ENCODE assay signal across 41 cellular contexts in the genomic region with DNA sequence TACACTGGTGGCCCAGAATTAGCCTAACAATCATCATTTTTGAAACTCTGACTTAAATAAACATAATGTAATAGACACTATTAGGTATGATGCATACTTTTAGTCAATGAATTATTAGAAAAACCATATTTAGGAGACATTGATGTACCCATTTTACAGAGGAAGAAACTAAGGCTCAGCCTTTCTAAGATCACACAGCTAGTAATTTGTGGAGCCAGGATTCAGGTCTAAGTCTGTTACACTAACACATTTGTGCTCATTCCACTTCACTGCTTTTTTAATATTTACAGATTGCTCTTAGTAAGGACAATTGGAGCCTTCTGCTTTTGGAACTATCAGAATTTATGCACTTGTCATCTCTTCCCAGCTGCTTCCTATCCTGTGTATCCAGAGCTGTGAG. TPM values are rescaled to one million over a fixed set of nuclear protein-coding genes. Genes with fewer than 3 reads are reported as not detected.
"Had no signal": no experiment of that assay in that cellular context is flagged by ENCODE, and none has a peak within 500 bp of the region (broad histone marks: within the 10 kb centered on the region; RNA-seq: fewer than 3 reads in every experiment).

No MANE protein-coding gene starts in this region.

- H3K4me1 Mint-ChIP-seq: activated naive CD4-positive, alpha-beta T cell treated with anti-CD3 and anti-CD28 coated beads, Interleukin-2, amount 10 ng/mL, durations not matched to agents 7 days and 5 days; activated naive CD4-positive, alpha-beta T cell treated with anti-CD3 and anti-CD28 coated beads, Interleukin-2, amount 50 U/mL, for 24 hours; activated naive CD8-positive, alpha-beta T cell treated with anti-CD3 and anti-CD28 coated beads for 36 hours; activated naive CD8-positive, alpha-beta T cell treated with anti-CD3 and anti-CD28 coated beads, Interleukin-2, amount 50 U/mL, for 24 hours; activated T-helper 17 cell treated with anti-CD3 and anti-CD28 coated beads, Interleukin-2, amount 50 U/mL, for 72 hours; brain; central memory CD8-positive, alpha-beta T cell had no signal

- H3K27me3 ChIP-seq: adrenal gland, ascending aorta, body of pancreas, breast epithelium, cardiac muscle cell had no signal

- H3K27ac ChIP-seq: adrenal gland, ascending aorta, body of pancreas, brain microvascular endothelial cell, breast epithelium, cardiac muscle cell had no signal

- H3K9me3 ChIP-seq: adrenal gland, ascending aorta, body of pancreas, breast epithelium had no signal

- FAIRE-seq: astrocyte, bronchial epithelial cell had no signal

- DNase-seq: activated effector memory CD4-positive, alpha-beta T cell treated with anti-CD3 and anti-CD28 coated beads, Interleukin-2, amount 50 U/mL, for 16 hours; activated effector memory CD4-positive, alpha-beta T cell treated with Interleukin-2 at 50 U/mL for 16 hours; activated gamma-delta T cell; activated gamma-delta T cell treated with Interleukin-2 at 50 U/mL for 16 hours; activated naive CD4-positive, alpha-beta T cell; activated naive CD4-positive, alpha-beta T cell treated with anti-CD3 and anti-CD28 coated beads for 36 hours; activated naive CD4-positive, alpha-beta T cell treated with anti-CD3 and anti-CD28 coated beads, Interleukin-2, amount 10 ng/mL, durations not matched to agents 7 days and 5 days; activated naive CD4-positive, alpha-beta T cell treated with anti-CD3 and anti-CD28 coated beads, Interleukin-2, amount 50 U/mL, for 16 hours; activated naive CD4-positive, alpha-beta T cell treated with Interleukin-2 at 50 U/mL for 16 hours; activated naive CD8-positive, alpha-beta T cell treated with anti-CD3 and anti-CD28 coated beads for 36 hours; activated naive CD8-positive, alpha-beta T cell treated with anti-CD3 and anti-CD28 coated beads, Interleukin-2, amount 10 ng/mL, durations not matched to agents 7 days and 5 days; activated naive CD8-positive, alpha-beta T cell treated with anti-CD3 and anti-CD28 coated beads, Interleukin-2, amount 50 U/mL, for 24 hours; activated T-cell treated with anti-CD3 and anti-CD28 coated beads for 4 hours; activated T-cell treated with anti-CD3 and anti-CD28 coated beads, Interleukin-2, amount 50 U/mL, for 1 hour; activated T-cell treated with anti-CD3 and anti-CD28 coated beads, Interleukin-2, amount 50 U/mL, for 24 hours; activated T-cell treated with anti-CD3 and anti-CD28 coated beads, Interleukin-2, amount 50 U/mL, for 4 hours; activated T-cell treated with anti-CD3 and anti-CD28 coated beads, Interleukin-2, amount 50 U/mL, for 48 hours; activated T-cell treated with anti-CD3 and anti-CD28 coated beads, Interleukin-2, amount 50 U/mL, for 72 hours; adrenal gland; amniotic stem cell; amygdala; anterior cingulate cortex; aorta; body of pancreas; brain microvascular endothelial cell; caudate nucleus; central memory CD4-positive, alpha-beta T cell; cerebellar nuclear complex had no signal

- H3K4me3 ChIP-seq: adrenal gland, ascending aorta, body of pancreas, breast epithelium, cardiac muscle cell had no signal

- H3K36me3 ChIP-seq: adrenal gland, ascending aorta, brain microvascular endothelial cell, breast epithelium, cardiac muscle cell had no signal

- H3K27ac Mint-ChIP-seq: activated naive CD4-positive, alpha-beta T cell treated with anti-CD3 and anti-CD28 coated beads for 36 hours; activated naive CD4-positive, alpha-beta T cell treated with anti-CD3 and anti-CD28 coated beads, Interleukin-2, amount 10 ng/mL, durations not matched to agents 7 days and 5 days; activated naive CD4-positive, alpha-beta T cell treated with anti-CD3 and anti-CD28 coated beads, Interleukin-2, amount 50 U/mL, for 24 hours; activated naive CD4-positive, alpha-beta T cell treated with anti-CD3 and anti-CD28 coated beads, Interleukin-2, amount 50 U/mL, for 72 hours; activated naive CD8-positive, alpha-beta T cell; activated naive CD8-positive, alpha-beta T cell treated with anti-CD3 and anti-CD28 coated beads for 36 hours; activated naive CD8-positive, alpha-beta T cell treated with anti-CD3 and anti-CD28 coated beads, Interleukin-2, amount 10 ng/mL, durations not matched to agents 7 days and 5 days; activated naive CD8-positive, alpha-beta T cell treated with anti-CD3 and anti-CD28 coated beads, Interleukin-2, amount 50 U/mL, for 24 hours; activated T-cell treated with anti-CD3 and anti-CD28 coated beads, Interleukin-2, amount 50 U/mL, for 24 hours; activated T-cell treated with anti-CD3 and anti-CD28 coated beads, Interleukin-2, amount 50 U/mL, for 72 hours; activated T-helper 1 cell treated with anti-CD3 and anti-CD28 coated beads, Interleukin-12 subunit alpha, Interleukin-12 subunit beta, Interleukin-2, Interleukin-4 antibody, amounts not matched to agents 30 ng/mL and 10 ng/mL and 1 ng/mL, durations not matched to agents 14 hours and 24 hours and 36 hours; activated T-helper 17 cell treated with anti-CD3 and anti-CD28 coated beads, Interleukin-2, amount 50 U/mL, for 72 hours; activated T-helper 2 cell treated with anti-CD3 and anti-CD28 coated beads, Interferon-gamma antibody, Interleukin-2, Interleukin-4, amounts not matched to agents 10 μg/mL and 5 μg/mL and 100 μg/mL, durations not matched to agents 14 hours and 24 hours and 36 hours; brain had no signal

- H3K9me3 Mint-ChIP-seq: activated naive CD4-positive, alpha-beta T cell treated with anti-CD3 and anti-CD28 coated beads for 36 hours; activated naive CD4-positive, alpha-beta T cell treated with anti-CD3 and anti-CD28 coated beads, Interleukin-2, amount 10 ng/mL, durations not matched to agents 7 days and 5 days; activated naive CD4-positive, alpha-beta T cell treated with anti-CD3 and anti-CD28 coated beads, Interleukin-2, amount 50 U/mL, for 24 hours; activated naive CD4-positive, alpha-beta T cell treated with anti-CD3 and anti-CD28 coated beads, Interleukin-2, amount 50 U/mL, for 72 hours; activated naive CD8-positive, alpha-beta T cell treated with anti-CD3 and anti-CD28 coated beads for 36 hours; activated naive CD8-positive, alpha-beta T cell treated with anti-CD3 and anti-CD28 coated beads, Interleukin-2, amount 10 ng/mL, durations not matched to agents 7 days and 5 days; activated naive CD8-positive, alpha-beta T cell treated with anti-CD3 and anti-CD28 coated beads, Interleukin-2, amount 50 U/mL, for 24 hours; activated T-cell treated with anti-CD3 and anti-CD28 coated beads, Interleukin-2, amount 50 U/mL, for 24 hours; activated T-cell treated with anti-CD3 and anti-CD28 coated beads, Interleukin-2, amount 50 U/mL, for 4 hours; activated T-cell treated with anti-CD3 and anti-CD28 coated beads, Interleukin-2, amount 50 U/mL, for 72 hours; activated T-helper 1 cell treated with anti-CD3 and anti-CD28 coated beads, Interleukin-12 subunit alpha, Interleukin-12 subunit beta, Interleukin-2, Interleukin-4 antibody, amounts not matched to agents 30 ng/mL and 10 ng/mL and 1 ng/mL, durations not matched to agents 14 hours and 24 hours and 36 hours; activated T-helper 17 cell treated with anti-CD3 and anti-CD28 coated beads, Interleukin-2, amount 50 U/mL, for 72 hours; activated T-helper 2 cell treated with anti-CD3 and anti-CD28 coated beads, Interferon-gamma antibody, Interleukin-2, Interleukin-4, amounts not matched to agents 10 μg/mL and 5 μg/mL and 100 μg/mL, durations not matched to agents 14 hours and 24 hours and 36 hours; brain; central memory CD8-positive, alpha-beta T cell had no signal

- H3K36me3 Mint-ChIP-seq: activated naive CD4-positive, alpha-beta T cell treated with anti-CD3 and anti-CD28 coated beads, Interleukin-2, amount 10 ng/mL, durations not matched to agents 7 days and 5 days; activated naive CD4-positive, alpha-beta T cell treated with anti-CD3 and anti-CD28 coated beads, Interleukin-2, amount 50 U/mL, for 24 hours; activated naive CD4-positive, alpha-beta T cell treated with anti-CD3 and anti-CD28 coated beads, Interleukin-2, amount 50 U/mL, for 72 hours; activated naive CD8-positive, alpha-beta T cell; activated naive CD8-positive, alpha-beta T cell treated with anti-CD3 and anti-CD28 coated beads for 36 hours; activated naive CD8-positive, alpha-beta T cell treated with anti-CD3 and anti-CD28 coated beads, Interleukin-2, amount 10 ng/mL, durations not matched to agents 7 days and 5 days; brain had no signal

- ATAC-seq: activated naive CD4-positive, alpha-beta T cell treated with anti-CD3 and anti-CD28 coated beads, Interleukin-2, amount 50 U/mL, for 72 hours; activated naive CD8-positive, alpha-beta T cell treated with anti-CD3 and anti-CD28 coated beads, Interleukin-2, amount 50 U/mL, for 24 hours; activated T-cell treated with anti-CD3 and anti-CD28 coated beads, Interleukin-2, amount 50 U/mL, for 4 hours; activated T-cell treated with anti-CD3 and anti-CD28 coated beads, Interleukin-2, amount 50 U/mL, for 72 hours; activated T-helper 17 cell treated with anti-CD3 and anti-CD28 coated beads, Interleukin-2, amount 50 U/mL, for 72 hours; body of pancreas had no signal

- H3K4me3 Mint-ChIP-seq: activated naive CD4-positive, alpha-beta T cell treated with anti-CD3 and anti-CD28 coated beads for 36 hours; activated naive CD4-positive, alpha-beta T cell treated with anti-CD3 and anti-CD28 coated beads, Interleukin-2, amount 10 ng/mL, durations not matched to agents 7 days and 5 days; activated naive CD4-positive, alpha-beta T cell treated with anti-CD3 and anti-CD28 coated beads, Interleukin-2, amount 50 U/mL, for 24 hours; activated naive CD8-positive, alpha-beta T cell; activated naive CD8-positive, alpha-beta T cell treated with anti-CD3 and anti-CD28 coated beads for 36 hours; activated naive CD8-positive, alpha-beta T cell treated with anti-CD3 and anti-CD28 coated beads, Interleukin-2, amount 10 ng/mL, durations not matched to agents 7 days and 5 days; activated naive CD8-positive, alpha-beta T cell treated with anti-CD3 and anti-CD28 coated beads, Interleukin-2, amount 50 U/mL, for 24 hours; activated T-cell treated with anti-CD3 and anti-CD28 coated beads, Interleukin-2, amount 50 U/mL, for 24 hours; activated T-cell treated with anti-CD3 and anti-CD28 coated beads, Interleukin-2, amount 50 U/mL, for 4 hours; activated T-cell treated with anti-CD3 and anti-CD28 coated beads, Interleukin-2, amount 50 U/mL, for 72 hours; activated T-helper 1 cell treated with anti-CD3 and anti-CD28 coated beads, Interleukin-12 subunit alpha, Interleukin-12 subunit beta, Interleukin-2, Interleukin-4 antibody, amounts not matched to agents 30 ng/mL and 10 ng/mL and 1 ng/mL, durations not matched to agents 14 hours and 24 hours and 36 hours; activated T-helper 17 cell treated with anti-CD3 and anti-CD28 coated beads, Interleukin-2, amount 50 U/mL, for 72 hours; brain; central memory CD8-positive, alpha-beta T cell had no signal

- H3K4me1 ChIP-seq: adrenal gland, ascending aorta, body of pancreas, breast epithelium had no signal

RNA-seq across cellular contexts. Expression of a gene that starts 8.9 kb away (rescaled TPM):
- total RNA-seq: activated naive CD4-positive, alpha-beta T cell treated with anti-CD3 and anti-CD28 coated beads for 36 hours; activated naive CD8-positive, alpha-beta T cell treated with anti-CD3 and anti-CD28 coated beads for 36 hours; activated T-helper 1 cell treated with anti-CD3 and anti-CD28 coated beads, Interleukin-12 subunit alpha, Interleukin-12 subunit beta, Interleukin-2, Interleukin-4 antibody, amounts not matched to agents 30 ng/mL and 10 ng/mL and 1 ng/mL, durations not matched to agents 14 hours and 24 hours and 36 hours had no signal

RNA-seq across cellular contexts. Expression of a gene that starts 45.7 kb away (rescaled TPM):
- total RNA-seq: ascending aorta had no signal
